In genomic region chr19:40445945-40446784, GRCh38 we compare ENCODE assay signal across 1 cellular context.
TF ChIP-seq lines count a peak whose summit lies in the region.

No MANE protein-coding gene starts in this region.

TF ChIP-seq in K562, 482 proteins besides CTCF, POLR2A, EP300 and RAD21 (continued from another document and continues in another):
- TF ChIP-seq ZNF277 (CRISPR knock-in tag; IDR thresholded peaks at IDR 0.05; ENCODE audit: borderline replicate concordance) (no peak), GTF3C2 (IDR thresholded peaks at IDR 0.05; ENCODE audit: borderline replicate concordance, extremely low read depth, insufficient read length) (no peak), SMAD2 (IDR thresholded peaks at IDR 0.05; ENCODE audit: low read depth, low read length) (no peak), SOX6 (IDR thresholded peaks at IDR 0.05) (peak; percentile 9; the same call in 1 of the 2 replicates), ZNF253 (CRISPR knock-in tag; conservative IDR thresholded peaks at IDR 0.05) (no peak), ZNF592 (IDR thresholded peaks at IDR 0.05) (peak; percentile 29; the same call in 1 of the 2 replicates), NR2C1 (IDR thresholded peaks at IDR 0.05) (no peak), NR2C1 (tag; IDR thresholded peaks at IDR 0.05) (no peak), SNRNP70 (optimal IDR thresholded peaks at IDR 0.05; ENCODE audit: low read depth, low read length) (no peak), NFE2 (IDR thresholded peaks at IDR 0.05; ENCODE audit: low read depth) (peak; percentile 45; the same call in 1 of the 2 replicates), ZEB2 (IDR thresholded peaks at IDR 0.05) (peak; percentile 75), ZNF263 (CRISPR knock-in tag; IDR thresholded peaks at IDR 0.05; ENCODE audit: borderline replicate concordance) (0 out of 2 replicates have a peak, but pooled peaks have one; percentile 3), MTA1 (IDR thresholded peaks at IDR 0.05; ENCODE audit: borderline replicate concordance) (peak; percentile 12; the same call in 1 of the 2 replicates), NCOA6 (IDR thresholded peaks at IDR 0.05) (no peak), WHSC1 (IDR thresholded peaks at IDR 0.05; ENCODE audit: low read length) (peak; percentile 42), DDX20 (tag; IDR thresholded peaks at IDR 0.05; ENCODE audit: low read depth) (no peak), CHD1 (IDR thresholded peaks at IDR 0.05; ENCODE audit: low read length) (no peak), POU5F1 (IDR thresholded peaks at IDR 0.05; ENCODE audit: borderline replicate concordance, low read depth, low read length, partially characterized antibody) (no peak), PKNOX1 (IDR thresholded peaks at IDR 0.05) (peak; percentile 54), SETDB1 (IDR thresholded peaks at IDR 0.05; ENCODE audit: low read length) (no peak), KLF16 (IDR thresholded peaks at IDR 0.05) (peak; percentile 100), TEAD2 (tag; IDR thresholded peaks at IDR 0.05) (no peak), SMARCA4 (IDR thresholded peaks at IDR 0.05) (peak; percentile 69), CCNT2 (IDR thresholded peaks at IDR 0.05; ENCODE audit: borderline replicate concordance, extremely low read depth, insufficient read length, low read depth, low read length) (no peak), ZBTB43 (CRISPR knock-in tag; IDR thresholded peaks at IDR 0.05) (no peak), ZFPM2 (CRISPR knock-in tag; IDR thresholded peaks at IDR 0.05) (0 out of 2 replicates have a peak, but pooled peaks have one; percentile 73), SMAD3 (CRISPR knock-in tag; conservative IDR thresholded peaks at IDR 0.05) (no peak), JUN (IDR thresholded peaks at IDR 0.05; ENCODE audit: borderline replicate concordance, low read depth, low read length) (no peak), JUN (CRISPR knock-in tag; IDR thresholded peaks at IDR 0.05; ENCODE audit: borderline replicate concordance) (no peak), TFAM (CRISPR knock-in tag; conservative IDR thresholded peaks at IDR 0.05) (no peak), BRD9 (IDR thresholded peaks at IDR 0.05; ENCODE audit: low read depth, partially characterized antibody) (no peak), CHCHD3 (CRISPR knock-in tag; IDR thresholded peaks at IDR 0.05) (no peak), PTTG1 (tag; IDR thresholded peaks at IDR 0.05; ENCODE audit: low read depth) (no peak), NCOA1 (IDR thresholded peaks at IDR 0.05; ENCODE audit: low read depth) (peak; percentile 61), MTA3 (IDR thresholded peaks at IDR 0.05; ENCODE audit: borderline replicate concordance) (0 out of 2 replicates have a peak, but pooled peaks have one; percentile 41), GTF2B (IDR thresholded peaks at IDR 0.05; ENCODE audit: extremely low read depth, insufficient read length) (no peak), EGR1 (conservative IDR thresholded peaks at IDR 0.05) (peak; percentile 94), ADNP (tag; IDR thresholded peaks at IDR 0.05) (no peak), ZNF12 (CRISPR knock-in tag; IDR thresholded peaks at IDR 0.05) (peak; percentile 91), THAP12 (CRISPR knock-in tag; IDR thresholded peaks at IDR 0.05) (0 out of 2 replicates have a peak, but pooled peaks have one; percentile 19), CREB1 (IDR thresholded peaks at IDR 0.05) (no peak), CREB1 (CRISPR knock-in tag; IDR thresholded peaks at IDR 0.05) (no peak), KLF1 (tag; IDR thresholded peaks at IDR 0.05) (no peak), JUND (IDR thresholded peaks at IDR 0.05; ENCODE audit: borderline replicate concordance, low read depth, low read length) (0 out of 2 replicates have a peak, but pooled peaks have one; percentile 28), JUND (tag; IDR thresholded peaks at IDR 0.05; ENCODE audit: borderline replicate concordance, low read depth, low read length) (peak; percentile 41; the same call in 2 of the 3 replicates), FOXO4 (CRISPR knock-in tag; IDR thresholded peaks at IDR 0.05) (no peak), ZNF395 (CRISPR knock-in tag; IDR thresholded peaks at IDR 0.05) (0 out of 2 replicates have a peak, but pooled peaks have one; percentile 46), SUPT5H (IDR thresholded peaks at IDR 0.05) (peak; percentile 58), ZNF140 (CRISPR knock-in tag; IDR thresholded peaks at IDR 0.05) (no peak), JUNB (CRISPR knock-in tag; conservative IDR thresholded peaks at IDR 0.05) (no peak)
- TF ChIP-seq, protein P1, sequence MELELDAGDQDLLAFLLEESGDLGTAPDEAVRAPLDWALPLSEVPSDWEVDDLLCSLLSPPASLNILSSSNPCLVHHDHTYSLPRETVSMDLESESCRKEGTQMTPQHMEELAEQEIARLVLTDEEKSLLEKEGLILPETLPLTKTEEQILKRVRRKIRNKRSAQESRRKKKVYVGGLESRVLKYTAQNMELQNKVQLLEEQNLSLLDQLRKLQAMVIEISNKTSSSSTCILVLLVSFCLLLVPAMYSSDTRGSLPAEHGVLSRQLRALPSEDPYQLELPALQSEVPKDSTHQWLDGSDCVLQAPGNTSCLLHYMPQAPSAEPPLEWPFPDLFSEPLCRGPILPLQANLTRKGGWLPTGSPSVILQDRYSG (tag; conservative IDR thresholded peaks at IDR 0.05; ENCODE audit: low read depth), result no peak
